In genomic region chr22:39534591-39535301, GRCh38 we compare ENCODE assay signal across 8 cellular contexts.
DNase-seq lines count a peak whose midpoint lies in the region; ATAC-seq lines count a peak whose summit lies in the region.

No MANE protein-coding gene starts in this region.

- no peak for ATAC-seq in HG02571 (IDR thresholded peaks at IDR 0.05; ENCODE audit: unreplicated experiment)

- peak; percentile 62 for DNase-seq in NCI-H146 (lab: John Stamatoyannopoulos, UW)
- no peak for DNase-seq in NCI-H146 treated with DMSO at 0.1 percent for 48 hours (lab: John Stamatoyannopoulos, UW; ENCODE audit: unreplicated experiment)
- DNase-seq in NCI-H128 (lab: John Stamatoyannopoulos, UW; ENCODE audit: unreplicated experiment), result peak; percentile 49
- peak; percentile 89 for DNase-seq in activated CD4-positive, CD25-positive, alpha-beta regulatory T cell treated with anti-CD3 and anti-CD28 coated beads, Interleukin-2, amount 50 U/mL, for 72 hours
- peak; percentile 77 for DNase-seq in cerebellar cortex (ENCODE audit: low spot score)
- DNase-seq in left kidney (ENCODE audit: low read depth, low spot score), result peak; percentile 94
- DNase-seq in stimulated activated CD4-positive, alpha-beta T cell treated with anti-CD3 and anti-CD28 coated beads, Interleukin-4, amount 100 ng/mL, for 48 hours (ENCODE audit: low read depth in 2 of 2), result peak; percentile 76 to 90
